ENCODE assay signal across 10 cellular contexts in the genomic region with DNA sequence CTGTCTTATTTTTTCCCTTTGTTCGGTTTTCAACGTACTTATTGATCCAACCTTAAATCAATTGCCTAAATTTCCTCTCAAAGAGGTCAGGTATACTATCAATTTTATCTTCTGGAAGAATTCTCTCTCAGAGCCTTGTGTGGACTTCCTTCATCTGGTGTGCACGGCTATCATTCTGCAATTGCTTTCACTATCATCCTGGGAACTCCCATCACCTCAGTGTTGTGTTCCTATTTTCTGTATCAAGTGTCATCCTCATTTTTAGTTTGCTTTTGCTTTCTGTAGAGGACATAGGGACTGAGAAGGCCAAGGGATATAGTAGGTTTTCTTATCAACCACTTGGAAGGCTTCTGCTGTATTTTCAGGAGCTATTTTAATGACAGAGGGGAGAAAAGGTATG. TPM values are rescaled to one million over a fixed set of nuclear protein-coding genes. Genes with fewer than 3 reads are reported as not detected.
DNase-seq lines count a peak whose midpoint lies in the region; ATAC-seq lines count a peak whose summit lies in the region.
"Had no signal": no experiment of that assay in that cellular context is flagged by ENCODE, and none has a peak within 500 bp of the region (broad histone marks: within the 10 kb centered on the region; RNA-seq: fewer than 3 reads in every experiment).

No MANE protein-coding gene starts in this region.

- 72% methylated on average over 3 of the region's 3 CpGs for WGBS in urinary bladder

- H3K4me1 ChIP-seq in urinary bladder (ENCODE audit: insufficient read depth), result no peaks in the 10 kb centered on the region

- peak overlapping the region; percentile 66 to 93 for H3K4me3 Mint-ChIP-seq in activated T-cell treated with anti-CD3 and anti-CD28 coated beads, Interleukin-2, amount 50 U/mL, for 72 hours
- H3K4me3 Mint-ChIP-seq in activated naive CD8-positive, alpha-beta T cell, result peak overlapping the region; percentile 37

- peaks cover 3% of the 10 kb centered on the region for H3K36me3 ChIP-seq in urinary bladder (ENCODE audit: insufficient read depth)

- no peaks in the 10 kb centered on the region for H3K9me3 Mint-ChIP-seq in activated T-cell treated with anti-CD3 and anti-CD28 coated beads, Interleukin-2, amount 50 U/mL, for 72 hours
- no peaks in the 10 kb centered on the region for H3K9me3 Mint-ChIP-seq in activated naive CD8-positive, alpha-beta T cell (ENCODE audit: low read depth)

- H3K4me3 ChIP-seq in urinary bladder (ENCODE audit: low read depth, low read length), result no peak overlapping the region

- peak; percentile 20 to 35 for ATAC-seq in activated T-cell treated with anti-CD3 and anti-CD28 coated beads, Interleukin-2, amount 50 U/mL, for 72 hours (replicated peaks in 1 of 2)
- ATAC-seq in GM21576 (IDR thresholded peaks at IDR 0.05; ENCODE audit: unreplicated experiment), result no peak

- peak overlapping the region; percentile 52 for H3K27ac ChIP-seq in urinary bladder (ENCODE audit: low read depth)

- no peak for DNase-seq in activated T-cell treated with anti-CD3 and anti-CD28 coated beads, Interleukin-2, amount 50 U/mL, for 72 hours
- DNase-seq in activated T-cell treated with anti-CD3 and anti-CD28 coated beads for 4 hours, result no peak
- peak; percentile 39 to 58 for DNase-seq in lung microvascular endothelial cell (ENCODE audit: low read depth in 2 of 2)
- no peak for DNase-seq in HuH-7.5 (ENCODE audit: low spot score)
- no peak for DNase-seq in SW480 (ENCODE audit: low spot score)
- DNase-seq: AML-193, NCI-H2029 had no signal

- H3K27me3 Mint-ChIP-seq in activated T-cell treated with anti-CD3 and anti-CD28 coated beads, Interleukin-2, amount 50 U/mL, for 72 hours (ENCODE audit: low read depth), result no peaks in the 10 kb centered on the region
- H3K27me3 Mint-ChIP-seq in activated naive CD8-positive, alpha-beta T cell, result no peaks in the 10 kb centered on the region

- H3K27ac Mint-ChIP-seq in activated T-cell treated with anti-CD3 and anti-CD28 coated beads, Interleukin-2, amount 50 U/mL, for 72 hours, result peak overlapping the region; percentile 92
- peak overlapping the region; percentile 42 for H3K27ac Mint-ChIP-seq in activated naive CD8-positive, alpha-beta T cell

- H3K4me1 Mint-ChIP-seq in activated T-cell treated with anti-CD3 and anti-CD28 coated beads, Interleukin-2, amount 50 U/mL, for 72 hours (ENCODE audit: low read depth), result peaks cover 60% of the 10 kb centered on the region
- peaks cover 35% of the 10 kb centered on the region for H3K4me1 Mint-ChIP-seq in activated naive CD8-positive, alpha-beta T cell (ENCODE audit: low read depth)

- H3K36me3 Mint-ChIP-seq in activated T-cell treated with anti-CD3 and anti-CD28 coated beads, Interleukin-2, amount 50 U/mL, for 72 hours (ENCODE audit: insufficient read depth in 2 of 2), result peaks cover 4% of the 10 kb centered on the region in 2 donors
- H3K36me3 Mint-ChIP-seq in activated naive CD8-positive, alpha-beta T cell, result peaks cover 3% of the 10 kb centered on the region

RNA-seq across cellular contexts. Expression of a gene that starts 11.3 kb away (rescaled TPM):
- total RNA-seq in activated T-cell treated with anti-CD3 and anti-CD28 coated beads, Interleukin-2, amount 50 U/mL, for 72 hours, result 10 to 100 TPM; 63.7 to 90.6 TPM
- total RNA-seq in lung microvascular endothelial cell (226 and 509 TPM in 2 replicates), urinary bladder (148 TPM)
- 263 TPM for polyA plus RNA-seq in urinary bladder

Comparison
In these comparisons a context has a peak if more than half of its experiments do, and no peak if none do; other contexts are left out.
1. DNase-seq: peak in lung microvascular endothelial cell (2 of 2); none in activated T-cell treated with anti-CD3 and anti-CD28 coated beads, Interleukin-2, amount 50 U/mL, for 72 hours (0 of 2), activated T-cell treated with anti-CD3 and anti-CD28 coated beads for 4 hours (single experiment), HuH-7.5 (single experiment) and SW480 (single experiment).